ENCODE assay signal across 10 cellular contexts in the genomic region with DNA sequence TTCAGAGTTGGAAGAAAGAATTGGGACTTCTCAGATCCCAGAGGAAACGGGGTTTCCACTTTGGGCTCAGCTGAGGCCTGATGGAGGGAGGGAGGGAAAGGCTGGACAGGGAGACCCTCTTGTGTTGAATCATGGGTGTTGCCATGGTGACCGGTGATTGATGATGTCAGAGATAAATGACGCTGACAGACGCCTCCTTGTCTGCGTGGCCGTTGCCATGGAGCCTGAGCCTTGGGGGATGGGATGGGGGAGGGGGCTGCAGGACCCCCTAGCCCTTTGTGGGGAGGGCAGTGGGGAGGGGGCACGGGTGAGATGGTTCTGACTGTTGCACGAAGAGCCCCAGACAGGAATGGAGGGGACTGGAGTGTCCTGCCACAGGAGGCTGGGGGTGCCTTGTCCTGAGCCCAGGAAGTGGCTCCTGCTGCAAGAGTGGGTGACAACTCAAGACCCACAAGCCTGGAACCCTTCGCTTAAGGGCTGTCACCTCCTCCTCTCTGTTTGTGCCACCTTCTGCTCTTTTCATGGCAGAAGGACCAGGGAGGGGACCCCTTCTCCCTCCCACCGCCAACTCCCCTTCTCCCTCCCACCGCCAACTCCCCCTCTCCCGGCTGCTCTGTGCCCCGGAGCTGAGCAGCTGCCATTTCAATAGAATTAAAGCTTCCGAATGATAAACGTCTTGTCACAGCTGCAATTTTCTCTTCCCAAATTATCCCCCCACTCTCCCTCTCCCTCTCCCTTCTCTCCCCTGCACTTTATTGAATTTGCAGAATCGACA. TPM values are rescaled to one million over a fixed set of nuclear protein-coding genes. Genes with fewer than 3 reads are reported as not detected.
DNase-seq lines count a peak whose midpoint lies in the region; ATAC-seq and TF ChIP-seq lines count a peak whose summit lies in the region.
"Had no signal": no experiment of that assay in that cellular context is flagged by ENCODE, and none has a peak within 500 bp of the region (broad histone marks: within the 10 kb centered on the region; RNA-seq: fewer than 3 reads in every experiment).

No MANE protein-coding gene starts in this region.

- TF ChIP-seq CTCF in foreskin keratinocyte (conservative IDR thresholded peaks at IDR 0.05) (no peak), prostate gland (IDR thresholded peaks at IDR 0.05) (no peak)

- H3K4me2 ChIP-seq in skeletal muscle satellite cell (ENCODE audit: low read length) = peak overlapping the region; percentile 17

- intact Hi-C loops in prostate gland (cut with DNase I) = no loop called here

- WGBS in prostate gland = 46% methylated on average over 16 of the region's 16 CpGs

- no peak overlapping the region for H3K9ac ChIP-seq in skeletal muscle satellite cell (ENCODE audit: low read depth, low read length)

- H3K4me3 ChIP-seq in skeletal muscle satellite cell (ENCODE audit: low read length) (no peak overlapping the region), prostate gland (no peak overlapping the region)

- TF ChIP-seq POLR2A in prostate gland (IDR thresholded peaks at IDR 0.05) = no peak

- no peaks in the 10 kb centered on the region for H3K9me3 ChIP-seq in skeletal muscle satellite cell (replicated peaks; ENCODE audit: low read length)
- H3K9me3 ChIP-seq in prostate gland = no peaks in the 10 kb centered on the region

- H3K27ac ChIP-seq in foreskin keratinocyte = peak overlapping the region; percentile 89
- no peak overlapping the region for H3K27ac ChIP-seq in prostate gland

- H3K27me3 ChIP-seq in foreskin keratinocyte (no peaks in the 10 kb centered on the region), skeletal muscle satellite cell (ENCODE audit: control insufficient read depth, insufficient read depth, low read length) (no peaks in the 10 kb centered on the region), prostate gland (replicated peaks; ENCODE audit: insufficient read depth) (no peaks in the 10 kb centered on the region)

- ATAC-seq in SK-N-SH treated with all-trans-retinoic acid at 6 μM for 48 hours (no peak), foreskin keratinocyte (no peak)

- DNase-seq in NCI-H1105 treated with DMSO at 0.1 percent for 48 hours (lab: John Stamatoyannopoulos, UW) = peak; percentile 67
- no peak for DNase-seq in foreskin keratinocyte
- DNase-seq in SIG-M5 treated with dmso at 0.1 percent for 504 hours (lab: John Stamatoyannopoulos, UW; ENCODE audit: unreplicated experiment) = no peak
- no peak for DNase-seq in prostate gland (ENCODE audit: low spot score)
- no peak for DNase-seq in stimulated activated CD4-positive, alpha-beta T cell treated with anti-CD3 and anti-CD28 coated beads, Interleukin-4, amount 100 ng/mL, for 24 hours
- DNase-seq in activated naive CD4-positive, alpha-beta T cell treated with anti-CD3 and anti-CD28 coated beads, Interleukin-2, amount 50 U/mL, for 16 hours = no peak
- DNase-seq: activated CD4-positive, alpha-beta T cell treated with anti-CD3 and anti-CD28 coated beads, Interleukin-2, amount 50 U/mL, for 4 hours had no signal

- H3K36me3 ChIP-seq in skeletal muscle satellite cell (ENCODE audit: insufficient read depth, low read length) (peaks cover 53% of the 10 kb centered on the region), prostate gland (no peaks in the 10 kb centered on the region)

- H3K4me1 ChIP-seq in foreskin keratinocyte (peaks cover 18% of the 10 kb centered on the region), skeletal muscle satellite cell (ENCODE audit: control insufficient read depth, insufficient read depth, low read length) (peaks cover 70% of the 10 kb centered on the region), prostate gland (replicated peaks) (peaks cover 40% of the 10 kb centered on the region)

TF ChIP-seq in SK-N-SH treated with all-trans-retinoic acid at 6 μM for 48 hours, 23 proteins besides CTCF, POLR2A, EP300 and RAD21:
- TF ChIP-seq GLIS3 (CRISPR knock-in tag; IDR thresholded peaks at IDR 0.05) (0 out of 2 replicates have a peak, but pooled peaks have one; percentile 3), TCF4 (CRISPR knock-in tag; IDR thresholded peaks at IDR 0.05; ENCODE audit: borderline replicate concordance) (peak; percentile 23; the same call in 1 of the 2 replicates), ZC3H10 (CRISPR knock-in tag; IDR thresholded peaks at IDR 0.05) (no peak), ZNF70 (CRISPR knock-in tag; IDR thresholded peaks at IDR 0.05) (peak; percentile 36), ZNF565 (CRISPR knock-in tag; conservative IDR thresholded peaks at IDR 0.05; ENCODE audit: low read depth) (no peak)
- TF ChIP-seq, protein P1, sequence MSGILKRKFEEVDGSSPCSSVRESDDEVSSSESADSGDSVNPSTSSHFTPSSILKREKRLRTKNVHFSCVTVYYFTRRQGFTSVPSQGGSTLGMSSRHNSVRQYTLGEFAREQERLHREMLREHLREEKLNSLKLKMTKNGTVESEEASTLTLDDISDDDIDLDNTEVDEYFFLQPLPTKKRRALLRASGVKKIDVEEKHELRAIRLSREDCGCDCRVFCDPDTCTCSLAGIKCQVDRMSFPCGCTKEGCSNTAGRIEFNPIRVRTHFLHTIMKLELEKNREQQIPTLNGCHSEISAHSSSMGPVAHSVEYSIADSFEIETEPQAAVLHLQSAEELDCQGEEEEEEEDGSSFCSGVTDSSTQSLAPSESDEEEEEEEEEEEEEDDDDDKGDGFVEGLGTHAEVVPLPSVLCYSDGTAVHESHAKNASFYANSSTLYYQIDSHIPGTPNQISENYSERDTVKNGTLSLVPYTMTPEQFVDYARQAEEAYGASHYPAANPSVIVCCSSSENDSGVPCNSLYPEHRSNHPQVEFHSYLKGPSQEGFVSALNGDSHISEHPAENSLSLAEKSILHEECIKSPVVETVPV (CRISPR knock-in tag; IDR thresholded peaks at IDR 0.05) = no peak
TF ChIP-seq in SK-N-SH treated with all-trans-retinoic acid at 6 μM for 48 hours: peak in this region for 3.

RNA-seq across cellular contexts. Expression of gene GJD3, which starts 13.9 kb away (rescaled TPM):
- total RNA-seq in foreskin keratinocyte (not detected in 2 replicates), prostate gland (1 to 10 TPM in 1 of 2 donors, under 1 TPM in 1; 0.82 to 5.3 TPM)
- not detected in 2 replicates for polyA plus RNA-seq in foreskin keratinocyte
- total RNA-seq in skeletal muscle satellite cell (2012; rRNA removed) = 0.22 and 0.25 TPM in 2 replicates
- total RNA-seq: OCI-LY7 had no signal

RNA-seq across cellular contexts. Expression of gene RARA, which starts 41.6 kb away (rescaled TPM):
- total RNA-seq in foreskin keratinocyte = 26.4 and 28.4 TPM in 2 replicates
- 21.6 and 22.4 TPM in 2 replicates for polyA plus RNA-seq in foreskin keratinocyte
- total RNA-seq in skeletal muscle satellite cell (2012; rRNA removed) = 11.2 and 17.0 TPM in 2 replicates
- total RNA-seq in prostate gland = 10 to 100 TPM; 24.4 to 70.6 TPM
